ENCODE assay signal across 8 cellular contexts in the genomic region with DNA sequence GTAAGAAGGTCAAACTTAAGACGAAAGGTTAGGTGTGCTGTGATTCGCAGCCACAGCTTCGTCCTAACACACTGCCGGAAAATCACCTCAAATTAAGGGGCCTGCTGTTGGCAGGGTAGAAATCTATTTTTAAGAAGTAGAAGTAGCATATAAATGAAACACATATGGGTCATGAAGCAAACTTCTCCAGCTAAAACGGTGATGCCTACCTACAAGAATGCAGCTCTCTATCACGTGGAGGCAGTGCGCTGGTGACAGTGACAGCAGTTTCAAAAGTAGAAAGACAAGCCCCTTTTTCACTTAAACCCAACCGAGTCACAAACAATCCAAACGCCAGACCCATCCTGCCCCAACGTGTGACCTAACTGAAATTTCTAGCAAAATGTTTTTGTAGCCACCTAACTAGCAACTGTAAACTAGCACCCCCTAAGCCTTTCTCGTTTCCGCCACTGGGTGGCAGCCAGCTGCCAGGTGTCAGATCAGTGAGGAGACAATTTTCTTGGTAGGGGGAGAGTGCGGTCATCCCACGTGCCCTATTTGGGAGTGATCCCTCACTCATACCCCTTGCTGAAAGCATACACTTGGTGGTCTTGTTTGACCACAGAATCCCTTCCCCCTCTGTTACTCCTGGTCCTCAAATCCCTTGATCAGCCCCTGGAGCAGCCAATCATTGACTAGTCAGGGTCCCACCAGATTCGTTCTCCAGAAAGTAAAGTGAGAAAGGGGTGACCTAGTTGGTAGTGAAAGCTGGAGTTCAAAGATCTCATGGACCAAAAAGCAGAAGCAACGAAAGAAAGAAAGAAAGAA.
DNase-seq lines count a peak whose midpoint lies in the region; ATAC-seq and TF ChIP-seq lines count a peak whose summit lies in the region.

No MANE protein-coding gene starts in this region.

- H3K4me3 ChIP-seq in GM23338 (no peak overlapping the region), choroid plexus epithelial cell (ENCODE audit: low read depth, low read length) (no peak overlapping the region)

- H3K27ac Mint-ChIP-seq in GM23338, result no peak overlapping the region

- peak overlapping the region; percentile 56; the same call in 1 of the 2 replicates for H2AFZ ChIP-seq in GM23338

- H3K9me3 Mint-ChIP-seq in GM23338, result no peaks in the 10 kb centered on the region

- H3K27me3 ChIP-seq in GM23338 (ENCODE audit: insufficient read depth), result no peaks in the 10 kb centered on the region

- H3K4me1 ChIP-seq in GM23338 (ENCODE audit: insufficient read depth), result peaks cover 13% of the 10 kb centered on the region

- TF ChIP-seq CTCF in GM23338 (conservative IDR thresholded peaks at IDR 0.05; ENCODE audit: low read depth in 2 of 2) (peak; percentile 96 to 98), VCaP (conservative IDR thresholded peaks at IDR 0.05) (peak; percentile 92), choroid plexus epithelial cell (conservative IDR thresholded peaks at IDR 0.05; ENCODE audit: low read depth, low read length) (peak; percentile 99)

- no peaks in the 10 kb centered on the region for H4K20me1 ChIP-seq in GM23338 (replicated peaks; ENCODE audit: insufficient read depth)

- H3K9me2 ChIP-seq in GM23338 (ENCODE audit: insufficient read depth), result peaks cover 6% of the 10 kb centered on the region; the same call in 1 of the 2 replicates

- peaks cover 2% of the 10 kb centered on the region for H3K27me3 Mint-ChIP-seq in GM23338 (ENCODE audit: insufficient read depth, low read depth, poor library complexity)

- H3K36me3 Mint-ChIP-seq in GM23338 (ENCODE audit: low read depth), result no peaks in the 10 kb centered on the region

- in situ Hi-C loops in Caki2 (cut with HindIII; ENCODE audit: low pct_unique_long_range_greater_than_20kb, low sequenced_read_pairs), result no loop called here

- H3F3A ChIP-seq in GM23338 (replicated peaks; ENCODE audit: low read depth), result no peaks in the 10 kb centered on the region

- H3K4me1 Mint-ChIP-seq in GM23338, result peaks cover 7% of the 10 kb centered on the region; the same call in 2 of the 3 replicates

- peak; percentile 38 for DNase-seq in Caki2 (ENCODE audit: low read depth)
- peak; percentile 87 for DNase-seq in GM23338 (ENCODE audit: low spot score)
- DNase-seq in NCI-H146 treated with DMSO at 0.1 percent for 48 hours (lab: John Stamatoyannopoulos, UW; ENCODE audit: unreplicated experiment), result peak; percentile 17
- DNase-seq in choroid plexus epithelial cell (ENCODE audit: low read depth), result peak; percentile 80
- DNase-seq in kidney tubule cell (ENCODE audit: low spot score), result peak; percentile 69
- DNase-seq in stimulated activated CD4-positive, alpha-beta T cell treated with anti-CD3 and anti-CD28 coated beads, Interleukin-4, amount 100 ng/mL, for 1 hour, result peak; percentile 51

- no peaks in the 10 kb centered on the region for H3K79me2 ChIP-seq in GM23338 (replicated peaks; ENCODE audit: insufficient read depth)

- H3K4me3 Mint-ChIP-seq in GM23338, result no peak overlapping the region

- H3K4me2 ChIP-seq in GM23338, result no peak overlapping the region

- no peaks in the 10 kb centered on the region for H3K36me3 ChIP-seq in GM23338 (ENCODE audit: insufficient read depth)

- H3K27ac ChIP-seq in GM23338 (ENCODE audit: low read depth) (no peak overlapping the region), VCaP (no peak overlapping the region)

- ATAC-seq in GM23338 (peak; percentile 99), HG03342 (IDR thresholded peaks at IDR 0.05; ENCODE audit: unreplicated experiment) (no peak)

TF ChIP-seq in GM23338, 12 proteins besides CTCF, POLR2A, EP300 and RAD21 (continues in another document):
- no peak for TF ChIP-seq ZNF331 (CRISPR knock-in tag; IDR thresholded peaks at IDR 0.05; ENCODE audit: low read depth)
- TF ChIP-seq JUNB (IDR thresholded peaks at IDR 0.05; ENCODE audit: unreplicated experiment), result no peak
- TF ChIP-seq NANOG (IDR thresholded peaks at IDR 0.05; ENCODE audit: borderline replicate concordance), result no peak
- no peak for TF ChIP-seq STAT1 (IDR thresholded peaks at IDR 0.05; ENCODE audit: unreplicated experiment)
- TF ChIP-seq EZH2phosphoT487 (IDR thresholded peaks at IDR 0.05; ENCODE audit: unreplicated experiment), result no peak
- TF ChIP-seq POLR2AphosphoS5 (IDR thresholded peaks at IDR 0.05; ENCODE audit: low read depth), result no peak
- TF ChIP-seq ZNF462 (CRISPR knock-in tag; IDR thresholded peaks at IDR 0.05), result no peak
- TF ChIP-seq REST (IDR thresholded peaks at IDR 0.05; ENCODE audit: unreplicated experiment), result no peak
- no peak for TF ChIP-seq CREB1 (CRISPR knock-in tag; IDR thresholded peaks at IDR 0.05; ENCODE audit: low read depth)

Comparison
In these comparisons a context has a peak if more than half of its experiments do, and no peak if none do; other contexts are left out.
1. DNase-seq: peak in every context shown above with its lines; median percentile 87 in GM23338; 80 in choroid plexus epithelial cell; 69 in kidney tubule cell; 51 in stimulated activated CD4-positive, alpha-beta T cell treated with anti-CD3 and anti-CD28 coated beads, Interleukin-4, amount 100 ng/mL, for 1 hour; 38 in Caki2; 17 in NCI-H146 treated with DMSO at 0.1 percent for 48 hours.